Comparison of ENCODE assay signal across 8 cellular contexts in the genomic region with DNA sequence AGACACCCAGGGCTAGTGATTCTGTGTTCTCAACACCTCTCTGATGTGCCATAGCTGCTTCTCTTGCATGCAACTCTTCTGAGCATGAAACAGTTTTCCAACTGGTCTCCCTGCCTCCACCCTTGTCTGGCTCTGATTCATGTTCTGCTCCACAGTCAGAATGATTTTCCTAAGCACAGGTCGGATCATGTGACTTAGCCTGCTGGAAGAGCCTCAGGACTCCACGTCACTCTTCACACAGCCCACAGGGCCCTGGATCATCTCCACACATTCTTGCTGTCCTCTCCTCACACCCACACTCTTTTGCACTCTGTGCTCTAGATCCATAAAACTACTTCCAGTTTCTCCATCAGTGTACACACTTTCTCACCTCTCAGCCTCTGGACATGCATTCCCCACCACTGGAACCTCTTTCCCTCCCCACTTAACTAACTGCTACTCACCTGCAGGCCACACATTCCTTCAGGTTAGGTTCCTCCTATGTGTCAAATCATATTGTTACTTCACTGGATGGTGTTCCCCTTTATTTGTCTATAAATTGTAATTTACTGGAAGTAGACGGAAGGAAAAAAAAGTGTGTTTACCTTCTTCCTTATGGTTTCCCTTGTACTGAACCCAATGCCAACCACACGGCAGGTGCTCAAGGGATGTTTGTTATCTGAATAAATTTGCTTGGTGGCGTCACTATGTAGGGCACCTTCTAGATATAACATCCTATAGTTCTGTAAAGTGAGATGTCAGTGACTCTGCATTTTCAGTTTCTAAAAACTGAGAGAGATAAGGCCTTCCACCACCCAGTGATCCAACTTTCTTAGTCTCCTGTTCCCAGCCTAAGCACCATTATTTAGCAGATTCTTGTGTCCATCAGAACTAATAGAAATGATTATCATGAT.
DNase-seq lines count a peak whose midpoint lies in the region; TF ChIP-seq lines count a peak whose summit lies in the region.

No MANE protein-coding gene starts in this region.

- H3K4me3 ChIP-seq in MG63 (no peak overlapping the region), breast epithelium (no peak overlapping the region)

- H3K27me3 ChIP-seq in MG63 (no peaks in the 10 kb centered on the region), breast epithelium (no peaks in the 10 kb centered on the region)

- intact Hi-C loops in breast epithelium (cut with DNase I; ENCODE audit: low total_unique reads), result no loop called here

- peak overlapping the region; percentile 89 to 92 for H3K27ac ChIP-seq in breast epithelium

- TF ChIP-seq CTCF in AG09319 (IDR thresholded peaks at IDR 0.05; ENCODE audit: low read depth, low read length) (no peak), breast epithelium (IDR thresholded peaks at IDR 0.05) (no peak)

- peak; percentile 86 for DNase-seq in AG09319 (ENCODE audit: extremely low read depth, low read depth)
- DNase-seq in MG63, result peak; percentile 72
- DNase-seq in breast epithelium (ENCODE audit: low spot score in 2 of 2), result peak; percentile 58 to 86
- DNase-seq in myocyte (ENCODE audit: low read depth), result peak; percentile 73
- no peak for DNase-seq in NOMO-1 treated with DMSO at 0.1 percent for 48 hours (lab: John Stamatoyannopoulos, UW; ENCODE audit: unreplicated experiment)
- DNase-seq in NCI-H1930 (lab: John Stamatoyannopoulos, UW), result no peak
- no peak for DNase-seq in KG1 (lab: John Stamatoyannopoulos, UW)
- no peak for DNase-seq in NCI-H748 treated with DMSO at 0.1 percent for 48 hours (lab: John Stamatoyannopoulos, UW)

- TF ChIP-seq POLR2A in breast epithelium (IDR thresholded peaks at IDR 0.05), result no peak

- peaks cover 40% of the 10 kb centered on the region for H3K36me3 ChIP-seq in MG63
- no peaks in the 10 kb centered on the region for H3K36me3 ChIP-seq in breast epithelium

- H3K4me1 ChIP-seq in breast epithelium, result peaks cover 7 to 13% of the 10 kb centered on the region in 2 donors

- no peaks in the 10 kb centered on the region for H3K9me3 ChIP-seq in MG63
- no peaks in the 10 kb centered on the region for H3K9me3 ChIP-seq in breast epithelium

Comparison
In these comparisons a context has a peak if more than half of its experiments do, and no peak if none do; other contexts are left out.
1. DNase-seq: peak in AG09319 (single experiment), MG63 (single experiment), breast epithelium (2 of 2) and myocyte (single experiment); none in NOMO-1 treated with DMSO at 0.1 percent for 48 hours (single experiment), NCI-H1930 (0 of 2), KG1 (single experiment) and NCI-H748 treated with DMSO at 0.1 percent for 48 hours (single experiment).